10 cellular contexts compared by ENCODE assay signal in the genomic region with DNA sequence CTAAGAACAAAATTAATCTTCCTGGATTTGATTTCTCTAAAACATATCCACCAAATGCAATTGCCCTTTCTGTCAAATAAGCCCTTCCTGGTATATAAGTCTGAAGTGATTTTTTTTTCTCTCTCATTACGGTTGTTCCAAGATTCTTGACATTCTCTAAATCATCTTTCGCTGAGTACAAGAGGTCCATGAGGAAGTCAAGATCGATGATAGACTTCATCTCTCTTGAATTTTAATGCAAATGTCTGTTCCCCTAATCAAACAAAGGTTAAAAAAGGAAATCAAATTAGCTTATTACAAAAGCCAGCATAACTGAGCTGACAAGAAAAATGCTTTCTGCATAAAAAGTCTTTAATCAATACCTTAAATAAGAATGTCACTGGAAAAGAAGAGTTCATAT.
"Had no signal": no experiment of that assay in that cellular context is flagged by ENCODE, and none has a peak within 500 bp of the region (broad histone marks: within the 10 kb centered on the region; RNA-seq: fewer than 3 reads in every experiment).

No MANE protein-coding gene starts in this region.

- H3K27ac Mint-ChIP-seq: HFFc6 had no signal

- H3K27ac ChIP-seq: GM23248, HL-60 had no signal

- ATAC-seq: HCT116, K562 had no signal

- H3K9me3 ChIP-seq: HAP-1 had no signal

- H3K4me3 ChIP-seq: GM23248, HAP-1, K562 had no signal

- H3K9ac ChIP-seq: GM23248 had no signal

- H3K9me3 Mint-ChIP-seq: HFFc6 had no signal

- H3K4me3 Mint-ChIP-seq: HFFc6 had no signal

- DNase-seq: GM23248, GOT3, H7, HFFc6, IMR-90, KG1 had no signal

- H3K36me3 ChIP-seq: HAP-1 had no signal
